15 cellular contexts compared by ENCODE assay signal in genomic region chr17:76078859-76079576, GRCh38. TPM values are rescaled to one million over a fixed set of nuclear protein-coding genes. Genes with fewer than 3 reads are reported as not detected.
DNase-seq lines count a peak whose midpoint lies in the region; ATAC-seq and TF ChIP-seq lines count a peak whose summit lies in the region.
"Had no signal": no experiment of that assay in that cellular context is flagged by ENCODE, and none has a peak within 500 bp of the region (broad histone marks: within the 10 kb centered on the region; RNA-seq: fewer than 3 reads in every experiment).

TSS of gene ZACN (plus strand) at chr17:76079182. CDS start at chr17:76079265, 83 bp downstream.

- H3K9me3 Mint-ChIP-seq in naive thymus-derived CD4-positive, alpha-beta T cell: no peaks in the 10 kb centered on the region
- H3K9me3 Mint-ChIP-seq: activated naive CD4-positive, alpha-beta T cell treated with anti-CD3 and anti-CD28 coated beads for 36 hours had no signal

- peaks cover 6% of the 10 kb centered on the region for H3K36me3 ChIP-seq in H7 (replicated peaks; ENCODE audit: control insufficient read depth, insufficient read depth, low read length)
- H3K36me3 ChIP-seq in naive thymus-derived CD4-positive, alpha-beta T cell (ENCODE audit: control insufficient read depth in 2 of 3, insufficient read depth in 3 of 3, low read length in 3 of 3): peaks cover 0 to 16% (median 0%) of the 10 kb centered on the region in 3 experiments
- H3K36me3 ChIP-seq: colonic mucosa had no signal

- H3K9me3 ChIP-seq in naive thymus-derived CD4-positive, alpha-beta T cell (ENCODE audit: control insufficient read depth in 2 of 3, low read length in 3 of 3): no peaks in the 10 kb centered on the region
- H3K9me3 ChIP-seq: colonic mucosa had no signal

- ATAC-seq in naive thymus-derived CD4-positive, alpha-beta T cell: no peak

- H3K27me3 ChIP-seq in H7 (ENCODE audit: control insufficient read depth, insufficient read depth, low read length): peaks cover 58% of the 10 kb centered on the region
- peaks cover 8 to 10% of the 10 kb centered on the region in 2 donors for H3K27me3 ChIP-seq in naive thymus-derived CD4-positive, alpha-beta T cell (ENCODE audit: control insufficient read depth in 2 of 2, insufficient read depth in 2 of 2, low read length in 2 of 2)

- peak within 1 kb of the TSS; percentile 29 to 90 (median 67) for H3K27ac Mint-ChIP-seq in naive thymus-derived CD4-positive, alpha-beta T cell
- H3K27ac Mint-ChIP-seq: activated naive CD4-positive, alpha-beta T cell treated with anti-CD3 and anti-CD28 coated beads for 36 hours had no signal

- peaks cover 5 to 41% of the 10 kb centered on the region in 2 donors for H3K4me1 ChIP-seq in naive thymus-derived CD4-positive, alpha-beta T cell (ENCODE audit: control insufficient read depth in 2 of 2, insufficient read depth in 2 of 2, low read length in 2 of 2)

- peak; percentile 57 to 80 (median 67) for DNase-seq in NCI-H1417 (lab: John Stamatoyannopoulos, UW)
- DNase-seq in NCI-H1417 treated with DMSO at 0.1 percent for 48 hours (lab: John Stamatoyannopoulos, UW): no peak
- peak; percentile 49 for DNase-seq in H7
- peak; percentile 74 to 80 for DNase-seq in SHP77 (lab: John Stamatoyannopoulos, UW)
- no peak for DNase-seq in naive thymus-derived CD4-positive, alpha-beta T cell
- DNase-seq in glomerular visceral epithelial cell (ENCODE audit: extremely low spot score): no peak
- DNase-seq in NCI-H526 treated with DMSO at 0.1 percent for 48 hours (lab: John Stamatoyannopoulos, UW): no peak
- no peak for DNase-seq in lower leg skin (ENCODE audit: low spot score in 2 of 2)
- DNase-seq: 8988T; activated CD4-positive, alpha-beta T cell treated with anti-CD3 and anti-CD28 coated beads, Interleukin-2, amount 50 U/mL, for 1 hour; activated naive CD4-positive, alpha-beta T cell treated with anti-CD3 and anti-CD28 coated beads for 36 hours; colonic mucosa had no signal

- WGBS in lower leg skin, 2 donors: 54 to 56% methylated on average over 19 of the region's 19 CpGs

- TF ChIP-seq CTCF in lower leg skin (IDR thresholded peaks at IDR 0.05): no peak

- H3K27ac ChIP-seq in naive thymus-derived CD4-positive, alpha-beta T cell (ENCODE audit: low read depth, low read length): peak within 1 kb of the TSS; percentile 41
- H3K27ac ChIP-seq: colonic mucosa, SJSA1 had no signal

- TF ChIP-seq POLR2A in lower leg skin (IDR thresholded peaks at IDR 0.05): no peak

- peaks cover 0 to 5% (median 4%) of the 10 kb centered on the region in 5 donors for H3K36me3 Mint-ChIP-seq in naive thymus-derived CD4-positive, alpha-beta T cell

- peak within 1 kb of the TSS; percentile 28; the same call in 1 of the 2 replicates for H3K4me3 ChIP-seq in H7 (ENCODE audit: insufficient read depth, low read depth, low read length)
- H3K4me3 ChIP-seq in naive thymus-derived CD4-positive, alpha-beta T cell (ENCODE audit: low read length): no peak within 1 kb of the TSS
- no peak within 1 kb of the TSS for H3K4me3 ChIP-seq in lower leg skin (ENCODE audit: low read depth, poor library complexity, severe bottlenecking)
- H3K4me3 ChIP-seq: colonic mucosa, SJSA1 had no signal

- POLR2A ChIA-PET in naive thymus-derived CD4-positive, alpha-beta T cell (lab: Charles Lee): interaction anchor here (0.9 to 1.4 kb wide), 6 partner anchors 10 to 208 kb away, joined by 3 to 6 read pairs (median 4); partner anchors contain the start of gene EXOC7

- CTCF ChIA-PET in naive thymus-derived CD4-positive, alpha-beta T cell (lab: Charles Lee): interaction anchor here (1.3 kb wide), 1 partner anchor 64 kb away, joined by 3 read pairs; no protein-coding TSS in a partner anchor

- peaks cover 27 to 58% (median 43%) of the 10 kb centered on the region in 7 donors for H3K4me1 Mint-ChIP-seq in naive thymus-derived CD4-positive, alpha-beta T cell

- intact Hi-C loops in naive thymus-derived CD4-positive, alpha-beta T cell (cut with micrococcal nuclease): loop anchor here in 1 of 2 donors (10.0 kb wide), 1 partner anchor 1876 kb away; the partner anchor contains the start of gene TNRC6C
- intact Hi-C loops in lower leg skin (cut with DNase I; ENCODE audit: low total_unique reads): no loop called here

- peak within 1 kb of the TSS in 9 of 10 donors; percentile 25 to 51 (median 38) for H3K4me3 Mint-ChIP-seq in naive thymus-derived CD4-positive, alpha-beta T cell
- H3K4me3 Mint-ChIP-seq: activated naive CD4-positive, alpha-beta T cell treated with anti-CD3 and anti-CD28 coated beads for 36 hours had no signal

- H3K27me3 Mint-ChIP-seq in naive thymus-derived CD4-positive, alpha-beta T cell: peaks cover 17 to 55% (median 24%) of the 10 kb centered on the region in 5 donors

RNA-seq across cellular contexts. Expression of gene ZACN, which starts in this region (rescaled TPM):
- 0.48 and 0.59 TPM in 2 replicates for total RNA-seq in H7 (2014; rRNA removed; shearing (Covaris generic))
- total RNA-seq in naive thymus-derived CD4-positive, alpha-beta T cell: 1 to 10 TPM in 1 of 5 experiments, under 1 TPM in 3, not detected in 1; 0.24 to 1.1 (median 0.28) TPM
- polyA plus RNA-seq in naive thymus-derived CD4-positive, alpha-beta T cell: 1 to 10 TPM; 2.3 to 4.6 TPM
- not detected for total RNA-seq in lower leg skin
- total RNA-seq: colonic mucosa, fibroblast of lung, SJSA1, temporal lobe had no signal
- polyA plus RNA-seq: fibroblast of lung had no signal

Comparison
In these comparisons a context has a peak if more than half of its experiments do, and no peak if none do; other contexts are left out.
1. DNase-seq: peak in NCI-H1417 (3 of 3) and SHP77 (2 of 2); none in NCI-H1417 treated with DMSO at 0.1 percent for 48 hours (single experiment), naive thymus-derived CD4-positive, alpha-beta T cell (0 of 9), glomerular visceral epithelial cell (single experiment), NCI-H526 treated with DMSO at 0.1 percent for 48 hours (single experiment) and lower leg skin (0 of 2).
2. Peak in DNase-seq and H3K4me3 ChIP-seq in H7; RNA of the gene not detected or under 1 TPM.